Comparison of ENCODE assay signal across 39 cellular contexts in the genomic region with DNA sequence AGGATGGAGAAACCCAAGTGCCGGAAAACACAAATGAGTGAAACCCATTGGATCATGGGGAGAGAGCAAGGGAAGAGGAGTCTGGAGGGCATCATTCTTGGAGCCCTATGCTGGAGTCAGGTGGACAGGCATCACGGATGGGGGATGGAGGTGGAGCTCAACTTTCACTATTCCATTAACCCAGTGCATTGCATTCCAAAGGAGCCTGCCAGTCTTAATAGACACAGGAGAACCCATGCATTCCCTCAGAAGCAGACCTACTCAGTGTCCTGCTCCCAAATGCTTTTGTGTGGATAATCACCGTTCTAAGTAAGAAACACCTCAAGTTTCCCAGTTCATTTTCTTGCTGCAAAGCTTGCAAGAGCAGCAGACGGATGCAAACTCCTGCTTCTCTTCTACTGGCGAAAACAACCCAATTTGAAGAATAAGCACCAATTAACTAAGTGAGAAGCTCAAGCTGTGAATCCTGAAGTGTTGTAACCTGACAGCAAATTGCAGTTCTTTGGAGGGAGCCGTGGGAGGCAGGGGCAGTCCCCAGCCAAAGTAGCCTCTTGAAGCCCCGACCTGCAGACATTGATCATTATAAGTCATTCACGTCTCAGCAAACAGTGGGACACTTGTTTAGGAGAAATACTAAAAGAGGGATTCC. TPM values are rescaled to one million over a fixed set of nuclear protein-coding genes. Genes with fewer than 3 reads are reported as not detected.
"Had no signal": no experiment of that assay in that cellular context is flagged by ENCODE, and none has a peak within 500 bp of the region (broad histone marks: within the 10 kb centered on the region; RNA-seq: fewer than 3 reads in every experiment).

No MANE protein-coding gene starts in this region.

- H3K9me3 ChIP-seq: MG63 had no signal

- H3K4me1 Mint-ChIP-seq: activated naive CD4-positive, alpha-beta T cell treated with anti-CD3 and anti-CD28 coated beads, Interleukin-2, amount 10 ng/mL, durations not matched to agents 7 days and 5 days had no signal

- H3K4me3 Mint-ChIP-seq: activated CD4-positive, alpha-beta memory T cell treated with anti-CD3 and anti-CD28 coated beads, Interleukin-2, amount 10 ng/mL, durations not matched to agents 7 days and 5 days; activated CD8-positive, alpha-beta memory T cell treated with anti-CD3 and anti-CD28 coated beads, Interleukin-2, amount 10 ng/mL, durations not matched to agents 7 days and 5 days; activated naive CD4-positive, alpha-beta T cell treated with anti-CD3 and anti-CD28 coated beads, Interleukin-2, amount 10 ng/mL, durations not matched to agents 7 days and 5 days; activated naive CD8-positive, alpha-beta T cell; activated naive CD8-positive, alpha-beta T cell treated with anti-CD3 and anti-CD28 coated beads, Interleukin-2, amount 50 U/mL, for 24 hours; brain had no signal

- H3K4me3 ChIP-seq: MG63, PC-9 had no signal

- H3K27ac Mint-ChIP-seq: activated CD4-positive, alpha-beta memory T cell treated with anti-CD3 and anti-CD28 coated beads, Interleukin-2, amount 10 ng/mL, durations not matched to agents 7 days and 5 days; activated CD8-positive, alpha-beta memory T cell treated with anti-CD3 and anti-CD28 coated beads, Interleukin-2, amount 10 ng/mL, durations not matched to agents 7 days and 5 days; activated naive CD4-positive, alpha-beta T cell treated with anti-CD3 and anti-CD28 coated beads, Interleukin-2, amount 10 ng/mL, durations not matched to agents 7 days and 5 days; activated naive CD8-positive, alpha-beta T cell; activated naive CD8-positive, alpha-beta T cell treated with anti-CD3 and anti-CD28 coated beads, Interleukin-2, amount 50 U/mL, for 24 hours; brain had no signal

- H3K9me3 Mint-ChIP-seq: activated CD4-positive, alpha-beta memory T cell treated with anti-CD3 and anti-CD28 coated beads, Interleukin-2, amount 10 ng/mL, durations not matched to agents 7 days and 5 days; activated naive CD4-positive, alpha-beta T cell treated with anti-CD3 and anti-CD28 coated beads, Interleukin-2, amount 10 ng/mL, durations not matched to agents 7 days and 5 days; activated naive CD8-positive, alpha-beta T cell treated with anti-CD3 and anti-CD28 coated beads, Interleukin-2, amount 50 U/mL, for 24 hours had no signal

- H3K4me2 ChIP-seq: PC-9 had no signal

- DNase-seq: activated CD4-positive, alpha-beta memory T cell treated with anti-CD3 and anti-CD28 coated beads, Interleukin-2, amount 10 ng/mL, durations not matched to agents 7 days and 5 days; activated CD4-positive, alpha-beta T cell treated with anti-CD3 and anti-CD28 coated beads for 1 hour; activated CD4-positive, alpha-beta T cell treated with anti-CD3 and anti-CD28 coated beads for 48 hours; activated CD4-positive, CD25-positive, alpha-beta regulatory T cell; activated CD8-positive, alpha-beta memory T cell treated with anti-CD3 and anti-CD28 coated beads for 24 hours; activated CD8-positive, alpha-beta memory T cell treated with anti-CD3 and anti-CD28 coated beads, Interleukin-2, amount 10 ng/mL, durations not matched to agents 7 days and 5 days; activated CD8-positive, alpha-beta memory T cell treated with anti-CD3 and anti-CD28 coated beads, Interleukin-2, amount 50 U/mL, for 48 hours; activated effector memory CD4-positive, alpha-beta T cell treated with Interleukin-2 at 50 U/mL for 16 hours; activated naive CD4-positive, alpha-beta T cell treated with anti-CD3 and anti-CD28 coated beads, Interleukin-2, amount 10 ng/mL, durations not matched to agents 7 days and 5 days; activated naive CD8-positive, alpha-beta T cell treated with anti-CD3 and anti-CD28 coated beads, Interleukin-2, amount 50 U/mL, for 24 hours; activated T-cell treated with anti-CD3 and anti-CD28 coated beads, Interleukin-2, amount 50 U/mL, for 48 hours; anterior cingulate cortex; caudate nucleus; cerebellar nuclear complex; Kasumi-1; KG1; MG63; NCI-H1048; NCI-H187 treated with DMSO at 0.1 percent for 48 hours; NCI-H2081 treated with DMSO at 0.1 percent for 48 hours; NCI-H2171; NCI-H226; NCI-H446 treated with DMSO at 0.1 percent for 48 hours; NCI-H524; NCI-H69; NCI-H82; NK-92 treated with Interleukin-12 subunit alpha and Interleukin-12 subunit beta, amount 100 ng/mL, for 24 hours; PC-9; SIG-M5; T-helper 1 cell; T-helper 2 cell; T-helper 9 cell had no signal

- H3K36me3 Mint-ChIP-seq: activated CD8-positive, alpha-beta memory T cell treated with anti-CD3 and anti-CD28 coated beads, Interleukin-2, amount 10 ng/mL, durations not matched to agents 7 days and 5 days; activated naive CD4-positive, alpha-beta T cell treated with anti-CD3 and anti-CD28 coated beads, Interleukin-2, amount 10 ng/mL, durations not matched to agents 7 days and 5 days; activated naive CD8-positive, alpha-beta T cell had no signal

- H3K27ac ChIP-seq: PC-9, RWPE1, VCaP had no signal

- H3K36me3 ChIP-seq: MG63 had no signal

- H3K27me3 Mint-ChIP-seq: brain had no signal

- ATAC-seq: activated CD8-positive, alpha-beta memory T cell treated with anti-CD3 and anti-CD28 coated beads, Interleukin-2, amount 10 ng/mL, durations not matched to agents 7 days and 5 days; activated naive CD8-positive, alpha-beta T cell treated with anti-CD3 and anti-CD28 coated beads, Interleukin-2, amount 50 U/mL, for 24 hours; Right ventricle myocardium inferior; SK-N-SH treated with all-trans-retinoic acid at 6 μM for 48 hours had no signal

- H2AFZ ChIP-seq: PC-9 had no signal

RNA-seq across cellular contexts. Expression of a gene that starts 25.3 kb away (rescaled TPM):
- total RNA-seq: activated CD8-positive, alpha-beta memory T cell treated with anti-CD3 and anti-CD28 coated beads, Interleukin-2, amount 10 ng/mL, durations not matched to agents 7 days and 5 days; PC-9; SK-MEL-5 had no signal
